9 cellular contexts compared by ENCODE assay signal in the genomic region with DNA sequence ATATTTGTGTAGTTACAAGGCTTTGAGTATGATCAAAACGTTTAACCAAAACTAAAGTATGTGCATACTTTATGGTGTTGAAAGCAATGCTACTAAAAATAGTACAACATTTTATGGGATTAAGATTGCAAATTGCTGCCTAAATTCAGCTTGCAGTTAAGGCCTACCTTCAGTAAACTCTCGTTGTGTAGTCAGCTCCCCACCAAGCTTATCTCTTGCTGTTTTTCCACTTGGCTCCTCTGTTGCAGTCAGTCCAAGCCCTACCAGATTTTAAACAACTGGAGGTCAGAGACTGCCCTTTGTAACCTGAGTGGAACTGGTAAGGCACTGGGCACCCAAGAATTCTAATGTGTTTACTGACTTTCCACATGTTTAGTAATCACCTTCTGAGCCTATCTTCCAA. TPM values are rescaled to one million over a fixed set of nuclear protein-coding genes. Genes with fewer than 3 reads are reported as not detected.
A peak's percentile ranks its signal among the peaks of the same experiment; 100 is the strongest.
DNase-seq lines count a peak whose midpoint lies in the region; ATAC-seq and TF ChIP-seq lines count a peak whose summit lies in the region.
"Had no signal": no experiment of that assay in that cellular context is flagged by ENCODE, and none has a peak within 500 bp of the region (broad histone marks: within the 10 kb centered on the region; RNA-seq: fewer than 3 reads in every experiment).

No MANE protein-coding gene starts in this region.

- 12% methylated on average over 2 of the region's 2 CpGs for WGBS in right lobe of liver (ENCODE audit: insufficient coverage, low coverage, low lambda C conversion rate, missing lambda C conversion rate)
- WGBS in prostate gland: 27% methylated on average over 2 of the region's 2 CpGs

- peak overlapping the region; percentile 63 to 71 for H3K27ac ChIP-seq in coronary artery
- peak overlapping the region in 2 of 3 donors; percentile 8 to 64 for H3K27ac ChIP-seq in right lobe of liver
- H3K27ac ChIP-seq in prostate gland: no peak overlapping the region

- H3K4me3 ChIP-seq in coronary artery: no peak overlapping the region
- no peak overlapping the region for H3K4me3 ChIP-seq in right lobe of liver
- H3K4me3 ChIP-seq in prostate gland: no peak overlapping the region
- no peak overlapping the region for H3K4me3 ChIP-seq in BE2C (ENCODE audit: low read depth, low read length)
- no peak overlapping the region for H3K4me3 ChIP-seq in H7 (ENCODE audit: insufficient read depth, low read depth, low read length)

- peaks cover 56% of the 10 kb centered on the region for H3K4me1 Mint-ChIP-seq in activated naive CD8-positive, alpha-beta T cell (ENCODE audit: low read depth)
- H3K4me1 Mint-ChIP-seq in activated naive CD8-positive, alpha-beta T cell treated with anti-CD3 and anti-CD28 coated beads for 36 hours: peaks cover 47% of the 10 kb centered on the region

- no peaks in the 10 kb centered on the region for H3K9me3 ChIP-seq in right lobe of liver
- no peaks in the 10 kb centered on the region for H3K9me3 ChIP-seq in prostate gland
- H3K9me3 ChIP-seq in BE2C: no peaks in the 10 kb centered on the region

- H3K27me3 ChIP-seq in right lobe of liver: no peaks in the 10 kb centered on the region
- H3K27me3 ChIP-seq in prostate gland (replicated peaks; ENCODE audit: insufficient read depth): no peaks in the 10 kb centered on the region
- no peaks in the 10 kb centered on the region for H3K27me3 ChIP-seq in BE2C
- H3K27me3 ChIP-seq in H7 (ENCODE audit: control insufficient read depth, insufficient read depth, low read length): no peaks in the 10 kb centered on the region

- H3K4me1 ChIP-seq in right lobe of liver: peaks cover 0 to 48% (median 16%) of the 10 kb centered on the region in 4 donors
- H3K4me1 ChIP-seq in prostate gland (replicated peaks): no peaks in the 10 kb centered on the region
- H3K4me1 ChIP-seq in BE2C: peaks cover 9% of the 10 kb centered on the region

- TF ChIP-seq POLR2A in right lobe of liver (IDR thresholded peaks at IDR 0.05) (no peak), prostate gland (IDR thresholded peaks at IDR 0.05) (no peak)

- peak; percentile 83 to 97 (median 96) for ATAC-seq in right lobe of liver

- no peaks in the 10 kb centered on the region for H3K27me3 Mint-ChIP-seq in activated naive CD8-positive, alpha-beta T cell
- H3K27me3 Mint-ChIP-seq in activated naive CD8-positive, alpha-beta T cell treated with anti-CD3 and anti-CD28 coated beads for 36 hours: no peaks in the 10 kb centered on the region

- no peaks in the 10 kb centered on the region for H3K9me3 Mint-ChIP-seq in activated naive CD8-positive, alpha-beta T cell (ENCODE audit: low read depth)
- no peaks in the 10 kb centered on the region for H3K9me3 Mint-ChIP-seq in activated naive CD8-positive, alpha-beta T cell treated with anti-CD3 and anti-CD28 coated beads for 36 hours

- no peak for DNase-seq in activated naive CD8-positive, alpha-beta T cell treated with anti-CD3 and anti-CD28 coated beads for 36 hours
- DNase-seq in coronary artery (ENCODE audit: low spot score): no peak
- peak in 1 of 3 donors; percentile 63 for DNase-seq in right lobe of liver
- no peak for DNase-seq in GM19238 (ENCODE audit: insufficient read length, low spot score)
- no peak for DNase-seq in prostate gland (ENCODE audit: low spot score)
- no peak for DNase-seq in BE2C
- DNase-seq in H7: no peak
- DNase-seq: NCI-H1436 had no signal

- peaks cover 22% of the 10 kb centered on the region for H3K36me3 Mint-ChIP-seq in activated naive CD8-positive, alpha-beta T cell
- H3K36me3 Mint-ChIP-seq in activated naive CD8-positive, alpha-beta T cell treated with anti-CD3 and anti-CD28 coated beads for 36 hours: peaks cover 11% of the 10 kb centered on the region

- H3K27ac Mint-ChIP-seq in activated naive CD8-positive, alpha-beta T cell: no peak overlapping the region
- no peak overlapping the region for H3K27ac Mint-ChIP-seq in activated naive CD8-positive, alpha-beta T cell treated with anti-CD3 and anti-CD28 coated beads for 36 hours

- H3K36me3 ChIP-seq in right lobe of liver: no peaks in the 10 kb centered on the region
- H3K36me3 ChIP-seq in prostate gland: no peaks in the 10 kb centered on the region
- H3K36me3 ChIP-seq in BE2C: no peaks in the 10 kb centered on the region
- no peaks in the 10 kb centered on the region for H3K36me3 ChIP-seq in H7 (replicated peaks; ENCODE audit: control insufficient read depth, insufficient read depth, low read length)

- intact Hi-C loops in right lobe of liver (cut with DNase I): no loop called here
- intact Hi-C loops in prostate gland (cut with DNase I): no loop called here

- H3K4me3 Mint-ChIP-seq in activated naive CD8-positive, alpha-beta T cell: peak overlapping the region; percentile 44
- no peak overlapping the region for H3K4me3 Mint-ChIP-seq in activated naive CD8-positive, alpha-beta T cell treated with anti-CD3 and anti-CD28 coated beads for 36 hours

- TF ChIP-seq CTCF in coronary artery (IDR thresholded peaks at IDR 0.05): no peak
- TF ChIP-seq CTCF in right lobe of liver (IDR thresholded peaks at IDR 0.05): no peak
- TF ChIP-seq CTCF in prostate gland (IDR thresholded peaks at IDR 0.05): no peak
- no peak for TF ChIP-seq CTCF in BE2C (IDR thresholded peaks at IDR 0.05; ENCODE audit: low read depth, low read length)

RNA-seq across cellular contexts. Expression of gene AFF1, which starts 25.7 kb away (rescaled TPM):
- total RNA-seq in activated naive CD8-positive, alpha-beta T cell treated with anti-CD3 and anti-CD28 coated beads for 36 hours: 10 to 100 TPM; 28.7 to 31.5 TPM
- total RNA-seq in right lobe of liver (10 to 100 TPM; 23.8 to 39.6 (median 34.9) TPM), prostate gland (10 to 100 TPM; 69.7 to 92.5 TPM)
- 11.4 TPM for polyA plus RNA-seq in BE2C (2012; ENCODE audit: insufficient read depth, insufficient read length, low read depth)
- 27.6 and 42.4 TPM in 2 replicates for total RNA-seq in H7 (2014; rRNA removed; shearing (Covaris generic))

Comparison
In these comparisons a context has a peak if more than half of its experiments do, and no peak if none do; other contexts are left out.
1. H3K27ac ChIP-seq: peak in coronary artery (2 of 2) and right lobe of liver (2 of 3); none in prostate gland (0 of 2).